9 cellular contexts compared by ENCODE assay signal in the genomic region with DNA sequence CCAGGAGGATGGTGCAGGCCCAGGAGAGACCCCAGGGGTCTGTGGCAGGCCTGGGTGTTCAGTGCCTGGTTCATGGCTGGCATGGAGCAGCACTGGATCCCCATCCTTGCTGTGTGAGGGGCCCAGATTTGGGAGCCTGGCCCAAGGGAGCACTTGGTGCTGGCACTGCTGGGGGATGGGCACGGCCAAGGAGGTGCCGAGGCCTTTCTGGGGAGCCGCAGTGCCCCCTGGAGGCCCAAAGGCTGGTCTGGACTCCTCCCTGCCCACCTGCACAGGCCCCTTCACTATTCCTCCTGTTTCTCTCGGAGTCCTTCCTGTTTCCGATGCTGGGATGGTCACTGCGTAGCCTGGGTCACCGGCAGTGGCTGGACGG. TPM values are rescaled to one million over a fixed set of nuclear protein-coding genes. Genes with fewer than 3 reads are reported as not detected.
DNase-seq lines count a peak whose midpoint lies in the region; ATAC-seq, FAIRE-seq and TF ChIP-seq lines count a peak whose summit lies in the region.
"Had no signal": no experiment of that assay in that cellular context is flagged by ENCODE, and none has a peak within 500 bp of the region (broad histone marks: within the 10 kb centered on the region; RNA-seq: fewer than 3 reads in every experiment).

No MANE protein-coding gene starts in this region.

- H3K9me3 ChIP-seq in WERI-Rb-1 (ENCODE audit: severe bottlenecking) (no peaks in the 10 kb centered on the region), small intestine (ENCODE audit: control insufficient read depth, low read depth) (no peaks in the 10 kb centered on the region)

- peaks cover 27% of the 10 kb centered on the region for H3K27me3 ChIP-seq in GM23338 (ENCODE audit: insufficient read depth)
- H3K27me3 ChIP-seq in WERI-Rb-1 (ENCODE audit: insufficient read depth, low read depth, severe bottlenecking): no peaks in the 10 kb centered on the region
- no peaks in the 10 kb centered on the region for H3K27me3 ChIP-seq in small intestine (ENCODE audit: control insufficient read depth in 2 of 2, insufficient read depth in 2 of 2, low read length in 2 of 2)

- no peaks in the 10 kb centered on the region for H3K9me3 Mint-ChIP-seq in Calu3 (ENCODE audit: low read depth, unreplicated experiment)
- H3K9me3 Mint-ChIP-seq in GM23338: no peaks in the 10 kb centered on the region; the same call in 2 of the 3 replicates

- H3K79me2 ChIP-seq in GM23338 (replicated peaks; ENCODE audit: insufficient read depth): peaks cover 49% of the 10 kb centered on the region

- H3K27ac ChIP-seq in GM23338 (ENCODE audit: low read depth) (no peak overlapping the region), WERI-Rb-1 (peak overlapping the region; percentile 94; the same call in 1 of the 2 replicates), small intestine (ENCODE audit: low read depth in 1 of 2, low read length in 1 of 2) (no peak overlapping the region)

- CTCF ChIA-PET in Calu3 (lab: Charles Lee): interaction anchor here (0.8 to 1.4 kb wide), 13 partner anchors 24 to 408 kb away, joined by 3 to 9 read pairs (median 4); a partner anchor contains a TSS

- no TSS peak for BruUV-seq in Calu3 (replicated peaks; lab: Mats Ljungman, UMichigan)

- peaks cover 23% of the 10 kb centered on the region for H4K20me1 ChIP-seq in GM23338 (replicated peaks; ENCODE audit: insufficient read depth)

- no peak for FAIRE-seq in small intestine (lab: Jason Lieb, UNC)

- H3K4me1 Mint-ChIP-seq in Calu3 (ENCODE audit: low read depth, unreplicated experiment) (no peaks in the 10 kb centered on the region), GM23338 (peaks cover 7% of the 10 kb centered on the region)

- TF ChIP-seq CTCF in Calu3 (IDR thresholded peaks at IDR 0.05; ENCODE audit: unreplicated experiment): peak; percentile 33
- peak; percentile 60 to 73 for TF ChIP-seq CTCF in GM23338 (conservative IDR thresholded peaks at IDR 0.05; ENCODE audit: low read depth in 2 of 2)
- peak; percentile 79 for TF ChIP-seq CTCF in WERI-Rb-1 (IDR thresholded peaks at IDR 0.05; ENCODE audit: low read depth, low read length)

- H3K4me2 ChIP-seq in GM23338: peak overlapping the region; percentile 96

- H3K36me3 Mint-ChIP-seq in Calu3 (ENCODE audit: insufficient read depth, unreplicated experiment) (peaks cover 56% of the 10 kb centered on the region), GM23338 (ENCODE audit: low read depth) (peaks cover 14% of the 10 kb centered on the region)

- no peaks in the 10 kb centered on the region; the same call in 1 of the 2 replicates for H3K4me1 ChIP-seq in GM23338 (ENCODE audit: insufficient read depth)
- H3K4me1 ChIP-seq in small intestine (ENCODE audit: control insufficient read depth in 2 of 2, insufficient read depth in 1 of 2, low read depth in 1 of 2, low read length in 1 of 2): peaks cover 0 to 2% of the 10 kb centered on the region in 2 donors

- intact Hi-C loops in Calu3 (cut with micrococcal nuclease; ENCODE audit: unreplicated experiment): loop anchor here (2.0 to 5.0 kb wide), 3 partner anchors 37 to 129 kb away; no protein-coding TSS in a partner anchor

- H3K4me3 Mint-ChIP-seq in Calu3 (ENCODE audit: low read depth, unreplicated experiment) (no peak overlapping the region), GM23338 (peak overlapping the region; percentile 50; the same call in 1 of the 3 replicates)

- H3K4me3 ChIP-seq in GM23338 (peak overlapping the region; percentile 96), WERI-Rb-1 (ENCODE audit: low read depth, low read length) (no peak overlapping the region), small intestine (ENCODE audit: low read depth in 1 of 2, low read length in 2 of 2) (no peak overlapping the region)

- no peak overlapping the region for H3K27ac Mint-ChIP-seq in Calu3 (ENCODE audit: unreplicated experiment)
- H3K27ac Mint-ChIP-seq in GM23338: no peak overlapping the region

- H3F3A ChIP-seq in GM23338 (replicated peaks; ENCODE audit: low read depth): 0 out of 2 replicates have a peak, but pooled peaks cover 4% of the 10 kb centered on the region

- DNase-seq in Calu3 (peak; percentile 84), GM23338 (ENCODE audit: low spot score) (peak; percentile 82), WERI-Rb-1 (peak; percentile 62), kidney glomerular epithelial cell (lab: John Stamatoyannopoulos, UW) (peak; percentile 6), small intestine (no peak)

- no peaks in the 10 kb centered on the region for H3K27me3 Mint-ChIP-seq in Calu3 (ENCODE audit: unreplicated experiment)
- peaks cover 28% of the 10 kb centered on the region for H3K27me3 Mint-ChIP-seq in GM23338 (ENCODE audit: insufficient read depth, low read depth, poor library complexity)

- peak; percentile 67 for ATAC-seq in GM23338
- no peak for ATAC-seq in GM19351 (IDR thresholded peaks at IDR 0.05; ENCODE audit: unreplicated experiment)
- no peak for ATAC-seq in GM21390 (IDR thresholded peaks at IDR 0.05; ENCODE audit: unreplicated experiment)
- no peak for ATAC-seq in GM18498 (IDR thresholded peaks at IDR 0.05; ENCODE audit: unreplicated experiment)

- no peak overlapping the region for H2AFZ ChIP-seq in GM23338

- H3K36me3 ChIP-seq in GM23338 (ENCODE audit: insufficient read depth) (no peaks in the 10 kb centered on the region), WERI-Rb-1 (peaks cover 26% of the 10 kb centered on the region), small intestine (ENCODE audit: control insufficient read depth in 2 of 2, insufficient read depth in 2 of 2, low read length in 2 of 2) (no peaks in the 10 kb centered on the region)

- H3K9me2 ChIP-seq in GM23338 (ENCODE audit: insufficient read depth): no peaks in the 10 kb centered on the region

- WGBS in small intestine, 3 donors: 58 to 71% (median 62%) methylated on average over 7 to 8 of the region's 8 CpGs

TF ChIP-seq in GM23338, 12 proteins besides CTCF, POLR2A, EP300 and RAD21 (continues in another document):
- TF ChIP-seq, protein P1, sequence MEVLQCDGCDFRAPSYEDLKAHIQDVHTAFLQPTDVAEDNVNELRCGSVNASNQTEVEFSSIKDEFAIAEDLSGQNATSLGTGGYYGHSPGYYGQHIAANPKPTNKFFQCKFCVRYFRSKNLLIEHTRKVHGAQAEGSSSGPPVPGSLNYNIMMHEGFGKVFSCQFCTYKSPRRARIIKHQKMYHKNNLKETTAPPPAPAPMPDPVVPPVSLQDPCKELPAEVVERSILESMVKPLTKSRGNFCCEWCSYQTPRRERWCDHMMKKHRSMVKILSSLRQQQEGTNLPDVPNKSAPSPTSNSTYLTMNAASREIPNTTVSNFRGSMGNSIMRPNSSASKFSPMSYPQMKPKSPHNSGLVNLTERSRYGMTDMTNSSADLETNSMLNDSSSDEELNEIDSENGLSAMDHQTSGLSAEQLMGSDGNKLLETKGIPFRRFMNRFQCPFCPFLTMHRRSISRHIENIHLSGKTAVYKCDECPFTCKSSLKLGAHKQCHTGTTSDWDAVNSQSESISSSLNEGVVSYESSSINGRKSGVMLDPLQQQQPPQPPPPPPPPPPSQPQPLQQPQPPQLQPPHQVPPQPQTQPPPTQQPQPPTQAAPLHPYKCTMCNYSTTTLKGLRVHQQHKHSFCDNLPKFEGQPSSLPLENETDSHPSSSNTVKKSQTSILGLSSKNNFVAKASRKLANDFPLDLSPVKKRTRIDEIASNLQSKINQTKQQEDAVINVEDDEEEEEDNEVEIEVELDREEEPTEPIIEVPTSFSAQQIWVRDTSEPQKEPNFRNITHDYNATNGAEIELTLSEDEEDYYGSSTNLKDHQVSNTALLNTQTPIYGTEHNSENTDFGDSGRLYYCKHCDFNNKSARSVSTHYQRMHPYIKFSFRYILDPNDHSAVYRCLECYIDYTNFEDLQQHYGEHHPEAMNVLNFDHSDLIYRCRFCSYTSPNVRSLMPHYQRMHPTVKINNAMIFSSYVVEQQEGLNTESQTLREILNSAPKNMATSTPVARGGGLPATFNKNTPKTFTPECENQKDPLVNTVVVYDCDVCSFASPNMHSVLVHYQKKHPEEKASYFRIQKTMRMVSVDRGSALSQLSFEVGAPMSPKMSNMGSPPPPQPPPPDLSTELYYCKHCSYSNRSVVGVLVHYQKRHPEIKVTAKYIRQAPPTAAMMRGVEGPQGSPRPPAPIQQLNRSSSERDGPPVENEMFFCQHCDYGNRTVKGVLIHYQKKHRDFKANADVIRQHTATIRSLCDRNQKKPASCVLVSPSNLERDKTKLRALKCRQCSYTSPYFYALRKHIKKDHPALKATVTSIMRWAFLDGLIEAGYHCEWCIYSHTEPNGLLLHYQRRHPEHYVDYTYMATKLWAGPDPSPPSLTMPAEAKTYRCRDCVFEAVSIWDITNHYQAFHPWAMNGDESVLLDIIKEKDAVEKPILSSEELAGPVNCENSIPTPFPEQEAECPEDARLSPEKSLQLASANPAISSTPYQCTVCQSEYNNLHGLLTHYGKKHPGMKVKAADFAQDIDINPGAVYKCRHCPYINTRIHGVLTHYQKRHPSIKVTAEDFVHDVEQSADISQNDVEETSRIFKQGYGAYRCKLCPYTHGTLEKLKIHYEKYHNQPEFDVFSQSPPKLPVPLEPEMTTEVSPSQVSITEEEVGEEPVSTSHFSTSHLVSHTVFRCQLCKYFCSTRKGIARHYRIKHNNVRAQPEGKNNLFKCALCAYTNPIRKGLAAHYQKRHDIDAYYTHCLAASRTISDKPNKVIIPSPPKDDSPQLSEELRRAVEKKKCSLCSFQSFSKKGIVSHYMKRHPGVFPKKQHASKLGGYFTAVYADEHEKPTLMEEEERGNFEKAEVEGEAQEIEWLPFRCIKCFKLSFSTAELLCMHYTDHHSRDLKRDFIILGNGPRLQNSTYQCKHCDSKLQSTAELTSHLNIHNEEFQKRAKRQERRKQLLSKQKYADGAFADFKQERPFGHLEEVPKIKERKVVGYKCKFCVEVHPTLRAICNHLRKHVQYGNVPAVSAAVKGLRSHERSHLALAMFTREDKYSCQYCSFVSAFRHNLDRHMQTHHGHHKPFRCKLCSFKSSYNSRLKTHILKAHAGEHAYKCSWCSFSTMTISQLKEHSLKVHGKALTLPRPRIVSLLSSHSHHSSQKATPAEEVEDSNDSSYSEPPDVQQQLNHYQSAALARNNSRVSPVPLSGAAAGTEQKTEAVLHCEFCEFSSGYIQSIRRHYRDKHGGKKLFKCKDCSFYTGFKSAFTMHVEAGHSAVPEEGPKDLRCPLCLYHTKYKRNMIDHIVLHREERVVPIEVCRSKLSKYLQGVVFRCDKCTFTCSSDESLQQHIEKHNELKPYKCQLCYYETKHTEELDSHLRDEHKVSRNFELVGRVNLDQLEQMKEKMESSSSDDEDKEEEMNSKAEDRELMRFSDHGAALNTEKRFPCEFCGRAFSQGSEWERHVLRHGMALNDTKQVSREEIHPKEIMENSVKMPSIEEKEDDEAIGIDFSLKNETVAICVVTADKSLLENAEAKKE (CRISPR knock-in tag; IDR thresholded peaks at IDR 0.05): no peak
- TF ChIP-seq STAT1 (IDR thresholded peaks at IDR 0.05; ENCODE audit: unreplicated experiment) (no peak), EZH2 (IDR thresholded peaks at IDR 0.05; ENCODE audit: low read depth, unreplicated experiment) (no peak), EZH2phosphoT487 (IDR thresholded peaks at IDR 0.05; ENCODE audit: unreplicated experiment) (no peak)

RNA-seq across cellular contexts. Expression of a gene that starts 48.6 kb away (rescaled TPM):
- not detected in 2 replicates for total RNA-seq in Calu3 (2022)
- total RNA-seq in GM23338 (2014; rRNA removed; shearing (Covaris generic)): 1.7 TPM in 1 of 2 replicates, not detected in the other
- not detected in 2 replicates for polyA plus RNA-seq in GM23338 (2016; fragmentation: Nextera tagmentation; extraction: Ambion mirVana)
- under 1 TPM in 1 of 3 donors, not detected in 2; 0.85 TPM for polyA plus RNA-seq in small intestine
- total RNA-seq: temporal lobe had no signal

RNA-seq across cellular contexts. Expression of a gene that starts 56.8 kb away (rescaled TPM):
- not detected in 2 replicates for total RNA-seq in Calu3 (2022)
- 1.7 and 3.0 TPM in 2 replicates for total RNA-seq in GM23338 (2014; rRNA removed; shearing (Covaris generic))
- 1.1 and 2.3 TPM in 2 replicates for polyA plus RNA-seq in GM23338 (2016; fragmentation: Nextera tagmentation; extraction: Ambion mirVana)
- 1 to 10 TPM in 1 of 3 donors, not detected in 2; 1.9 TPM for polyA plus RNA-seq in small intestine
- total RNA-seq: temporal lobe had no signal
